1 cellular context compared by ENCODE assay signal in genomic region chr16:15887283-15887682, GRCh38.
TF ChIP-seq lines count a peak whose summit lies in the region.

No MANE protein-coding gene starts in this region.

TF ChIP-seq in HCT116, 20 proteins besides CTCF, POLR2A, EP300 and RAD21 (continued from another document):
- TF ChIP-seq POLR2AphosphoS5 (IDR thresholded peaks at IDR 0.05; ENCODE audit: low read depth, low read length): no peak
- TF ChIP-seq EZH2phosphoT487 (IDR thresholded peaks at IDR 0.05; ENCODE audit: borderline replicate concordance): no peak
- no peak for TF ChIP-seq SRF (IDR thresholded peaks at IDR 0.05; ENCODE audit: low read depth)
- TF ChIP-seq EZH2 (IDR thresholded peaks at IDR 0.05): no peak
- no peak for TF ChIP-seq MAX (IDR thresholded peaks at IDR 0.05)
- TF ChIP-seq, protein P1, sequence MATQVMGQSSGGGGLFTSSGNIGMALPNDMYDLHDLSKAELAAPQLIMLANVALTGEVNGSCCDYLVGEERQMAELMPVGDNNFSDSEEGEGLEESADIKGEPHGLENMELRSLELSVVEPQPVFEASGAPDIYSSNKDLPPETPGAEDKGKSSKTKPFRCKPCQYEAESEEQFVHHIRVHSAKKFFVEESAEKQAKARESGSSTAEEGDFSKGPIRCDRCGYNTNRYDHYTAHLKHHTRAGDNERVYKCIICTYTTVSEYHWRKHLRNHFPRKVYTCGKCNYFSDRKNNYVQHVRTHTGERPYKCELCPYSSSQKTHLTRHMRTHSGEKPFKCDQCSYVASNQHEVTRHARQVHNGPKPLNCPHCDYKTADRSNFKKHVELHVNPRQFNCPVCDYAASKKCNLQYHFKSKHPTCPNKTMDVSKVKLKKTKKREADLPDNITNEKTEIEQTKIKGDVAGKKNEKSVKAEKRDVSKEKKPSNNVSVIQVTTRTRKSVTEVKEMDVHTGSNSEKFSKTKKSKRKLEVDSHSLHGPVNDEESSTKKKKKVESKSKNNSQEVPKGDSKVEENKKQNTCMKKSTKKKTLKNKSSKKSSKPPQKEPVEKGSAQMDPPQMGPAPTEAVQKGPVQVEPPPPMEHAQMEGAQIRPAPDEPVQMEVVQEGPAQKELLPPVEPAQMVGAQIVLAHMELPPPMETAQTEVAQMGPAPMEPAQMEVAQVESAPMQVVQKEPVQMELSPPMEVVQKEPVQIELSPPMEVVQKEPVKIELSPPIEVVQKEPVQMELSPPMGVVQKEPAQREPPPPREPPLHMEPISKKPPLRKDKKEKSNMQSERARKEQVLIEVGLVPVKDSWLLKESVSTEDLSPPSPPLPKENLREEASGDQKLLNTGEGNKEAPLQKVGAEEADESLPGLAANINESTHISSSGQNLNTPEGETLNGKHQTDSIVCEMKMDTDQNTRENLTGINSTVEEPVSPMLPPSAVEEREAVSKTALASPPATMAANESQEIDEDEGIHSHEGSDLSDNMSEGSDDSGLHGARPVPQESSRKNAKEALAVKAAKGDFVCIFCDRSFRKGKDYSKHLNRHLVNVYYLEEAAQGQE (IDR thresholded peaks at IDR 0.05; ENCODE audit: low read depth): no peak
- no peak for TF ChIP-seq ATF3 (IDR thresholded peaks at IDR 0.05)
